2 cellular contexts compared by ENCODE assay signal in the genomic region with DNA sequence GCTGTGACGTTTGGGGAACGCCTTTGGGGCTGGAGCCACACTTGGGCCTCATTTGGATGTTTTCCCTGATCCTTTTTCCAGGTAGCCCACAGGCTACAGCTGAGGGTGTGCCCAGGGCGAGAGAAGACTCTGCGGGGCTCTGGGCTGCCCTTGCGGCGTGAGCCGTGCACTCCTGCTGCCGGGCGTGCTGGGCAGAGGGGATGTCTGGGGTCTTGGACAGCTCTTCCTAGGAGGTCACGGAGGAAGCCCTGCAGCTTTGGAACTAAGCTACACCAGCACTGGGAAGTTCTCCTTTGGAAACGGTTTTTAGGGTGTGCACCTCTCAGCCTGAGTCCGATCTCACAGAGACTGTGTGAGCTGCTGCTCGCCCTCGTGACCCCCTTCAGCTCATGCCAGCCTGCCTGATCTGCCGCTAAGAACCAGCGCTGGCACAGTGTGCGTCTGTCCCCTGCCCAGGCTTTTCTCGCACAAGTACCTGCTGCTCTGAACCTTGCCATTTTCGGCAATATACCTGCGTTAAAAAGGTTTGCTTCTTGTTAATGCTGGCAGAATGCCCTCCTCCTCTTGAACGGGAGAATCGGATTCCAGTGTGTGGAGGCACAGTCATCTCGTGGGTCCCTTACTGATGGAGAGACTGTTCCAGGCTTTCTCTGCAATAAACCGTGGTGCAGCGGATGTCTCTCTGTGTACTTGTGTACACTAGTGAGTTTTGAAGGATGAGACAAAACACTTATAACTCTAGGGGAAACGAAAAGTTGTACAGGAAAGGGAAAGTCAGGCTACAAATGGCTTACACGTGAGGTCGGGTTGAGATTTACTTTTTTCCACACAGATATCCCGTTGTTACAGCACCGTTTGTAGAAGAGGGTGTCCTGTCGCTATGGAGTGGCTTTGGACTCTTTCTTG.
TF ChIP-seq lines count a peak whose summit lies in the region.

No MANE protein-coding gene starts in this region.

TF ChIP-seq in SK-N-SH, 30 proteins besides CTCF, POLR2A, EP300 and RAD21:
- TF ChIP-seq FOXJ3 (CRISPR knock-in tag; IDR thresholded peaks at IDR 0.05) (no peak), YY1 (IDR thresholded peaks at IDR 0.05; ENCODE audit: low read depth) (no peak), POLR2AphosphoS5 (IDR thresholded peaks at IDR 0.05; ENCODE audit: low read depth, low read length) (no peak), SMC3 (IDR thresholded peaks at IDR 0.05; ENCODE audit: low read depth, low read length) (no peak), FOSL2 (IDR thresholded peaks at IDR 0.05; ENCODE audit: borderline replicate concordance, low read depth) (no peak), CHD2 (IDR thresholded peaks at IDR 0.05; ENCODE audit: low read length, partially characterized antibody) (no peak), GATA2 (CRISPR knock-in tag; IDR thresholded peaks at IDR 0.05) (no peak), EZH2phosphoT487 (IDR thresholded peaks at IDR 0.05; ENCODE audit: borderline replicate concordance, low read depth) (no peak), NRF1 (IDR thresholded peaks at IDR 0.05; ENCODE audit: low read depth, low read length) (no peak), TAF1 (IDR thresholded peaks at IDR 0.05; ENCODE audit: borderline replicate concordance, low read depth, low read length) (no peak)
- TF ChIP-seq, protein P1, sequence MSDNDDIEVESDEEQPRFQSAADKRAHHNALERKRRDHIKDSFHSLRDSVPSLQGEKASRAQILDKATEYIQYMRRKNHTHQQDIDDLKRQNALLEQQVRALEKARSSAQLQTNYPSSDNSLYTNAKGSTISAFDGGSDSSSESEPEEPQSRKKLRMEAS (IDR thresholded peaks at IDR 0.05; ENCODE audit: low read depth): no peak

TF ChIP-seq in SK-N-SH treated with all-trans-retinoic acid at 6 μM for 48 hours, 23 proteins besides CTCF, POLR2A, EP300 and RAD21:
- TF ChIP-seq RARB (CRISPR knock-in tag; IDR thresholded peaks at IDR 0.05) (no peak), ISL1 (CRISPR knock-in tag; IDR thresholded peaks at IDR 0.05) (no peak)
